In the genomic region with DNA sequence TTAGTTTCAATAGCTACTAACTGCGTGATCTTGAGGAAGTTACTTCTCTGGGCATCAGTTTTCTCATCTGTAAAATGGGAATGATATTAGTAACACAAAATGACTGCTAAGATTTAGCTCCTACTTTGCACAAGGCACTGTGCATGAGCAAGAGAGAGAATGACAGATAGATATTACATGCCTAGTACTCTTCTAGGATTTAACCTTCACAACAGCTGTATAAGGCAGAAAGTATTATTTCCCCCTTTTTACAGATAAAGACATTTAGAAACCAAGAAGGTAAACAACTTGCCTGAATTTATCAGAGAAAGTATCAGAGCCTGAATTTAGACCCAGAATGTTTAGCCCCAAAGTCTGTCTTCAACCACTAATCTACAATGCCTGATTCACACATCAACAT, we compare ENCODE assay signal across 15 cellular contexts.
DNase-seq lines count a peak whose midpoint lies in the region; ATAC-seq, FAIRE-seq and TF ChIP-seq lines count a peak whose summit lies in the region.
"Had no signal": no experiment of that assay in that cellular context is flagged by ENCODE, and none has a peak within 500 bp of the region (broad histone marks: within the 10 kb centered on the region; RNA-seq: fewer than 3 reads in every experiment).

No MANE protein-coding gene starts in this region.

- ATAC-seq in A549 = no peak
- peak; percentile 54 for ATAC-seq in GM18868 (IDR thresholded peaks at IDR 0.05; ENCODE audit: unreplicated experiment)

- CTCF ChIA-PET in A549 (lab: Yijun Ruan, JAX) = no interaction called here

- H3K36me3 ChIP-seq in skeletal muscle tissue (ENCODE audit: control insufficient read depth in 3 of 3, insufficient read depth in 3 of 3, low read length in 3 of 3) = no peaks in the 10 kb centered on the region

- H3K9me3 ChIP-seq in A549 = no peaks in the 10 kb centered on the region; the same call in 2 of the 3 replicates
- H3K9me3 ChIP-seq in skeletal muscle tissue (ENCODE audit: control insufficient read depth in 3 of 3, low read length in 3 of 3) = no peaks in the 10 kb centered on the region
- H3K9me3 ChIP-seq: BLaER1 had no signal

- TF ChIP-seq RAD21 in A549 (conservative IDR thresholded peaks at IDR 0.05 in 1 of 2, IDR thresholded peaks at IDR 0.05 in 1 of 2) = no peak

- no peak overlapping the region for H3K9ac ChIP-seq in skeletal muscle tissue (ENCODE audit: low read depth in 1 of 3, low read length in 3 of 3)
- H3K9ac ChIP-seq: BLaER1, GM23248 had no signal

- no peak for TF ChIP-seq CTCF in A549 (IDR thresholded peaks at IDR 0.05)

- no peak for FAIRE-seq in A549 (lab: Jason Lieb, UNC)
- FAIRE-seq: GM12891 had no signal

- no peak for TF ChIP-seq POLR2A in A549 (IDR thresholded peaks at IDR 0.05; ENCODE audit: low read length)

- TF ChIP-seq EP300 in A549 (IDR thresholded peaks at IDR 0.05) = no peak

- H3K4me3 ChIP-seq in A549 (no peak overlapping the region), skeletal muscle tissue (ENCODE audit: low read length in 3 of 3) (no peak overlapping the region)
- H3K4me3 ChIP-seq: BLaER1, GM23248 had no signal

- no peak for DNase-seq in A549 (ENCODE audit: low read depth in 1 of 2, low spot score in 1 of 2)
- peak; percentile 53 for DNase-seq in NCI-H82 treated with DMSO at 0.1 percent for 48 hours (lab: John Stamatoyannopoulos, UW; ENCODE audit: unreplicated experiment)
- DNase-seq in NCI-H2081 treated with DMSO at 0.1 percent for 48 hours (lab: John Stamatoyannopoulos, UW) = no peak
- DNase-seq in activated CD4-positive, alpha-beta T cell treated with anti-CD3 and anti-CD28 coated beads for 4 hours = no peak
- DNase-seq in DMS53 (lab: John Stamatoyannopoulos, UW) = no peak
- DNase-seq: CD4-positive, alpha-beta memory T cell; DND-41; EL; GM23248; HCEC 1CT had no signal

- H3K27ac ChIP-seq in A549 (no peak overlapping the region), skeletal muscle tissue (ENCODE audit: low read depth, low read length) (peak overlapping the region; percentile 71)
- H3K27ac ChIP-seq: 22Rv1, BLaER1, GM23248 had no signal

- no peaks in the 10 kb centered on the region for H3K27me3 ChIP-seq in skeletal muscle tissue (ENCODE audit: control insufficient read depth in 3 of 3, insufficient read depth in 3 of 3, low read length in 3 of 3)
- H3K27me3 ChIP-seq: BLaER1 had no signal

- 72% methylated on average over 1 of the region's 1 CpG for WGBS in A549 (ENCODE audit: missing lambda C conversion rate)

- H3K4me1 ChIP-seq in A549 = peaks cover 22% of the 10 kb centered on the region; the same call in 2 of the 3 replicates
- H3K4me1 ChIP-seq in skeletal muscle tissue (ENCODE audit: control insufficient read depth in 3 of 3, insufficient read depth in 3 of 3, low read length in 3 of 3) = peaks cover 0 to 4% (median 4%) of the 10 kb centered on the region in 3 donors
- H3K4me1 ChIP-seq: BLaER1 had no signal

- POLR2A ChIA-PET in A549 (lab: Yijun Ruan, JAX) = no interaction called here

- H3K4me2 ChIP-seq in A549 = no peak overlapping the region
- H3K4me2 ChIP-seq: BLaER1 had no signal

TF ChIP-seq in A549, 52 proteins besides CTCF, POLR2A, EP300 and RAD21:
- 0 out of 2 replicates have a peak, but pooled peaks have one; percentile 17 for TF ChIP-seq KDM1A (IDR thresholded peaks at IDR 0.05; ENCODE audit: low read depth)
- TF ChIP-seq CEBPB (IDR thresholded peaks at IDR 0.05) = no peak
